ENCODE assay signal across 8 cellular contexts in genomic region chr7:26153246-26153822, GRCh38. TPM values are rescaled to one million over a fixed set of nuclear protein-coding genes. Genes with fewer than 3 reads are reported as not detected.
DNase-seq lines count a peak whose midpoint lies in the region; ATAC-seq and TF ChIP-seq lines count a peak whose summit lies in the region.

No MANE protein-coding gene starts in this region.

- peak overlapping the region; percentile 96 for H3K27ac ChIP-seq in PC-9
- H3K27ac ChIP-seq in trophoblast cell (ENCODE audit: low read depth, low read length), result peak overlapping the region; percentile 38
- H3K27ac ChIP-seq in WERI-Rb-1, result no peak overlapping the region

- H3K9me3 ChIP-seq in PC-9 (ENCODE audit: insufficient read depth, low read depth) (no peaks in the 10 kb centered on the region), trophoblast cell (ENCODE audit: insufficient read depth, low read depth, low read length) (peaks cover 5% of the 10 kb centered on the region), WERI-Rb-1 (ENCODE audit: severe bottlenecking) (no peaks in the 10 kb centered on the region)

- peak overlapping the region; percentile 54 for H3K18ac ChIP-seq in trophoblast cell (ENCODE audit: low read length)

- H3K4me1 ChIP-seq in PC-9 (replicated peaks; ENCODE audit: insufficient read depth), result peaks cover 45% of the 10 kb centered on the region
- H3K4me1 ChIP-seq in trophoblast cell (ENCODE audit: control insufficient read depth in 1 of 2, insufficient read depth in 2 of 2, low read length in 2 of 2), result peaks cover 14 to 32% of the 10 kb centered on the region in 2 experiments

- WGBS in trophoblast cell (ENCODE audit: extremely low coverage, insufficient coverage, insufficient read length), result no CpG with 5 or more reads among the region's 18 CpGs

- H3K4me3 Mint-ChIP-seq in effector memory CD8-positive, alpha-beta T cell, result peak overlapping the region; percentile 82 to 90

- H3K4me3 ChIP-seq in GM12865 (ENCODE audit: low read depth, low read length), result peak overlapping the region; percentile 76
- H3K4me3 ChIP-seq in PC-9, result peak overlapping the region; percentile 77
- H3K4me3 ChIP-seq in trophoblast cell (ENCODE audit: low read depth, low read length), result peak overlapping the region; percentile 63
- H3K4me3 ChIP-seq in WERI-Rb-1 (ENCODE audit: low read depth, low read length), result no peak overlapping the region

- peak overlapping the region; percentile 20 for H4K8ac ChIP-seq in trophoblast cell (ENCODE audit: low read depth, low read length)

- peak overlapping the region; percentile 23 for H4K91ac ChIP-seq in trophoblast cell (ENCODE audit: low read depth, low read length)

- H3K14ac ChIP-seq in trophoblast cell (ENCODE audit: low read length), result peak overlapping the region; percentile 5

- H3K27ac Mint-ChIP-seq in effector memory CD8-positive, alpha-beta T cell, result peak overlapping the region; percentile 86 to 88

- no peaks in the 10 kb centered on the region for H3K9me3 Mint-ChIP-seq in effector memory CD8-positive, alpha-beta T cell

- no peaks in the 10 kb centered on the region for H3K9me2 ChIP-seq in PC-9 (ENCODE audit: insufficient read depth)

- H3K9ac ChIP-seq in trophoblast cell (ENCODE audit: low read length), result peak overlapping the region; percentile 39

- H2BK120ac ChIP-seq in trophoblast cell (ENCODE audit: insufficient read depth, low read length, poor library complexity), result no peak overlapping the region

- H3K4me2 ChIP-seq in PC-9 (peak overlapping the region; percentile 96), trophoblast cell (ENCODE audit: low read length) (peak overlapping the region; percentile 90)

- no peaks in the 10 kb centered on the region for H3K27me3 ChIP-seq in PC-9 (ENCODE audit: insufficient read depth, low read depth)
- H3K27me3 ChIP-seq in trophoblast cell (ENCODE audit: insufficient read depth, low read length), result peaks cover 5% of the 10 kb centered on the region
- no peaks in the 10 kb centered on the region for H3K27me3 ChIP-seq in WERI-Rb-1 (ENCODE audit: insufficient read depth, low read depth, severe bottlenecking)

- peaks cover 52% of the 10 kb centered on the region in 2 donors for H3K4me1 Mint-ChIP-seq in effector memory CD8-positive, alpha-beta T cell (ENCODE audit: low read depth in 2 of 2)

- H3K4ac ChIP-seq in trophoblast cell (ENCODE audit: low read depth, low read length), result peak overlapping the region; percentile 24

- H3F3A ChIP-seq in PC-9 (ENCODE audit: insufficient read depth, low read depth), result peaks cover 51% of the 10 kb centered on the region

- peaks cover 60% of the 10 kb centered on the region for H3K79me2 ChIP-seq in PC-9 (ENCODE audit: low read depth)
- no peaks in the 10 kb centered on the region for H3K79me2 ChIP-seq in trophoblast cell (ENCODE audit: control insufficient read depth, insufficient read depth, low read length, poor library complexity)

- peaks cover 13% of the 10 kb centered on the region for H3K79me1 ChIP-seq in trophoblast cell (ENCODE audit: low read length)

- DNase-seq in GM12865 (ENCODE audit: low read depth) (peak; percentile 25), PC-9 (peak; percentile 27 to 72), trophoblast cell (peak in 1 of 2 donors; percentile 29), WERI-Rb-1 (no peak), NCI-H2171 (lab: John Stamatoyannopoulos, UW) (no peak), anterior cingulate cortex (lab: John Stamatoyannopoulos, UW) (no peak), retina (no peak)
- no peak for DNase-seq in effector memory CD8-positive, alpha-beta T cell

- no peak for TF ChIP-seq CTCF in GM12865 (IDR thresholded peaks at IDR 0.05; ENCODE audit: insufficient read depth, low read depth, low read length, missing control alignments)
- peak; percentile 35; the same call in 1 of the 2 replicates for TF ChIP-seq CTCF in PC-9 (conservative IDR thresholded peaks at IDR 0.05)
- TF ChIP-seq CTCF in WERI-Rb-1 (IDR thresholded peaks at IDR 0.05; ENCODE audit: low read depth, low read length), result no peak

- no peaks in the 10 kb centered on the region for H4K20me1 ChIP-seq in PC-9 (ENCODE audit: insufficient read depth)

- peak overlapping the region; percentile 37 for H2BK12ac ChIP-seq in trophoblast cell (ENCODE audit: low read length)

- no peaks in the 10 kb centered on the region for H3K27me3 Mint-ChIP-seq in effector memory CD8-positive, alpha-beta T cell

- POLR2A ChIA-PET in PC-9 (lab: Charles Lee; ENCODE audit: unreplicated experiment), result interaction anchor here (0.6 kb wide), 1 partner anchor 58 kb away, joined by 4 read pairs; no protein-coding TSS in a partner anchor

- H2AFZ ChIP-seq in PC-9 (peak overlapping the region; percentile 75), trophoblast cell (ENCODE audit: insufficient read depth, low read length, poor library complexity) (peak overlapping the region; percentile 28)

- H3K36me3 ChIP-seq in PC-9 (ENCODE audit: low read depth) (peaks cover 4% of the 10 kb centered on the region; the same call in 1 of the 2 replicates), trophoblast cell (ENCODE audit: control insufficient read depth in 1 of 2, insufficient read depth in 2 of 2, low read length in 2 of 2) (no peaks in the 10 kb centered on the region), WERI-Rb-1 (no peaks in the 10 kb centered on the region)

- CTCF ChIA-PET in PC-9 (lab: Charles Lee), result no interaction called here

- H4K12ac ChIP-seq in trophoblast cell (ENCODE audit: low read depth, low read length), result no peak overlapping the region

- intact Hi-C loops in PC-9 (cut with micrococcal nuclease; ENCODE audit: unreplicated experiment), result loop anchor here (2.0 kb wide), 1 partner anchor 63 kb away; no protein-coding TSS in a partner anchor

- H2BK5ac ChIP-seq in trophoblast cell (ENCODE audit: low read depth, low read length, poor library complexity), result no peak overlapping the region

- H3K36me3 Mint-ChIP-seq in effector memory CD8-positive, alpha-beta T cell (ENCODE audit: insufficient read depth), result peaks cover 10% of the 10 kb centered on the region

- BruUV-seq in PC-9 (replicated peaks; lab: Mats Ljungman, UMichigan), result TSS peak; percentile 23

- no peak for ATAC-seq in effector memory CD8-positive, alpha-beta T cell (replicated peaks)

- no peak overlapping the region for H2AK5ac ChIP-seq in trophoblast cell (ENCODE audit: low read length)

- H3K23ac ChIP-seq in trophoblast cell (ENCODE audit: low read length), result no peak overlapping the region

RNA-seq across cellular contexts. Expression of gene NFE2L3, which starts 1.3 kb away (rescaled TPM):
- 44.2 and 49.1 TPM in 2 replicates for total RNA-seq in PC-9 (2021)
- 142 and 159 TPM in 2 replicates for polyA plus RNA-seq in trophoblast cell (2013)

RNA-seq across cellular contexts. Expression of gene HNRNPA2B1, which starts 47.2 kb away (rescaled TPM):
- total RNA-seq in PC-9 (2021), result 526 and 792 TPM in 2 replicates
- polyA plus RNA-seq in trophoblast cell (2013), result 576 and 608 TPM in 2 replicates

RNA-seq across cellular contexts. Expression of gene CBX3, which starts 48.2 kb away (rescaled TPM):
- total RNA-seq in PC-9 (2021), result 282 and 308 TPM in 2 replicates
- polyA plus RNA-seq in trophoblast cell (2013), result 270 TPM in 2 replicates

Comparison
In these comparisons a context has a peak if more than half of its experiments do, and no peak if none do; other contexts are left out.
1. DNase-seq: peak in GM12865 (single experiment) and PC-9 (2 of 2); none in effector memory CD8-positive, alpha-beta T cell (0 of 3), WERI-Rb-1 (single experiment), NCI-H2171 (single experiment), anterior cingulate cortex (0 of 58) and retina (single experiment).